In genomic region chr12:42790761-42791151, GRCh38 we compare ENCODE assay signal across 13 cellular contexts.
A peak's percentile ranks its signal among the peaks of the same experiment; 100 is the strongest.
DNase-seq lines count a peak whose midpoint lies in the region; FAIRE-seq and TF ChIP-seq lines count a peak whose summit lies in the region.
"Had no signal": no experiment of that assay in that cellular context is flagged by ENCODE, and none has a peak within 500 bp of the region (broad histone marks: within the 10 kb centered on the region; RNA-seq: fewer than 3 reads in every experiment).

No MANE protein-coding gene starts in this region.

- H3K4me3 ChIP-seq in HUES48 (ENCODE audit: low read depth, low read length) (no peak overlapping the region), astrocyte (ENCODE audit: insufficient read depth, low read depth, low read length) (no peak overlapping the region), small intestine (ENCODE audit: low read depth in 1 of 2, low read length in 2 of 2) (no peak overlapping the region)
- H3K4me3 ChIP-seq: BLaER1 treated with 17β-estradiol and CSF1 and Interleukin-3, amounts not matched to agents 10 nM and 100 nM; GM23338 had no signal

- H3K9me3 Mint-ChIP-seq in astrocyte (ENCODE audit: unreplicated experiment) = no peaks in the 10 kb centered on the region
- H3K9me3 Mint-ChIP-seq: GM23338 had no signal

- no peak overlapping the region for H2AFZ ChIP-seq in astrocyte (ENCODE audit: low read depth, low read length)
- H2AFZ ChIP-seq: GM23338 had no signal

- no peak overlapping the region for H3K4me3 Mint-ChIP-seq in astrocyte (ENCODE audit: unreplicated experiment)
- H3K4me3 Mint-ChIP-seq: GM23338 had no signal

- no peaks in the 10 kb centered on the region for H3K9me3 ChIP-seq in HUES48 (ENCODE audit: control insufficient read depth, insufficient read depth, low read length)
- H3K9me3 ChIP-seq in astrocyte (ENCODE audit: insufficient read depth, low read depth, low read length) = no peaks in the 10 kb centered on the region
- no peaks in the 10 kb centered on the region for H3K9me3 ChIP-seq in small intestine (ENCODE audit: control insufficient read depth, low read depth)
- H3K9me3 ChIP-seq: BLaER1 treated with 17β-estradiol and CSF1 and Interleukin-3, amounts not matched to agents 10 nM and 100 nM had no signal

- no peaks in the 10 kb centered on the region for H4K20me1 ChIP-seq in astrocyte (ENCODE audit: insufficient read depth, low read length)
- H4K20me1 ChIP-seq: BLaER1 treated with 17β-estradiol and CSF1 and Interleukin-3, amounts not matched to agents 10 nM and 100 nM had no signal

- H3K27ac ChIP-seq in HUES48 (ENCODE audit: low read depth, low read length) (peak overlapping the region; percentile 9), astrocyte (ENCODE audit: low read depth, low read length) (peak overlapping the region; percentile 29), small intestine (ENCODE audit: low read depth in 1 of 2, low read length in 1 of 2) (no peak overlapping the region), caudate nucleus (ENCODE audit: low read depth, low read length) (no peak overlapping the region)
- H3K27ac ChIP-seq: BLaER1 treated with 17β-estradiol and CSF1 and Interleukin-3, amounts not matched to agents 10 nM and 100 nM had no signal

- H3K36me3 ChIP-seq in HUES48 (ENCODE audit: control insufficient read depth, insufficient read depth, low read length) = no peaks in the 10 kb centered on the region
- no peaks in the 10 kb centered on the region for H3K36me3 ChIP-seq in astrocyte (ENCODE audit: insufficient read depth, low read length)
- H3K36me3 ChIP-seq in small intestine (ENCODE audit: control insufficient read depth in 2 of 2, insufficient read depth in 2 of 2, low read length in 2 of 2) = no peaks in the 10 kb centered on the region
- H3K36me3 ChIP-seq: BLaER1 treated with 17β-estradiol and CSF1 and Interleukin-3, amounts not matched to agents 10 nM and 100 nM had no signal

- H3K27me3 Mint-ChIP-seq in astrocyte (ENCODE audit: low read depth, unreplicated experiment) = no peaks in the 10 kb centered on the region

- H3K4me1 Mint-ChIP-seq in astrocyte (ENCODE audit: low read depth, unreplicated experiment) = peaks cover 45% of the 10 kb centered on the region

- H3K79me2 ChIP-seq in astrocyte (ENCODE audit: insufficient read depth, low read length) = no peaks in the 10 kb centered on the region

- FAIRE-seq in astrocyte (lab: Jason Lieb, UNC) (peak; percentile 77), small intestine (lab: Jason Lieb, UNC) (no peak)
- FAIRE-seq: TTC549 had no signal

- no peak overlapping the region for H3K9ac ChIP-seq in HUES48 (ENCODE audit: low read depth, low read length)
- no peak overlapping the region for H3K9ac ChIP-seq in astrocyte (ENCODE audit: low read length)
- H3K9ac ChIP-seq: BLaER1 treated with 17β-estradiol and CSF1 and Interleukin-3, amounts not matched to agents 10 nM and 100 nM had no signal

- H3K4me2 ChIP-seq in astrocyte (ENCODE audit: low read length) = peak overlapping the region; percentile 48
- H3K4me2 ChIP-seq: BLaER1 treated with 17β-estradiol and CSF1 and Interleukin-3, amounts not matched to agents 10 nM and 100 nM; GM23338 had no signal

- peak overlapping the region; percentile 56 for H3K27ac Mint-ChIP-seq in astrocyte (ENCODE audit: unreplicated experiment)
- H3K27ac Mint-ChIP-seq: GM23338 had no signal

- peak; percentile 56 for DNase-seq in AG20443 (ENCODE audit: low spot score)
- peak; percentile 98 for DNase-seq in astrocyte (ENCODE audit: low read depth)
- DNase-seq in islet precursor cell = peak; percentile 97
- no peak for DNase-seq in small intestine
- no peak for DNase-seq in caudate nucleus (lab: John Stamatoyannopoulos, UW)
- no peak for DNase-seq in occipital lobe (lab: John Stamatoyannopoulos, UW)
- no peak for DNase-seq in C1 segment of cervical spinal cord (lab: John Stamatoyannopoulos, UW)
- DNase-seq: effector CD8-positive, alpha-beta T cell; stimulated activated naive CD4-positive, alpha-beta T cell treated with Interleukin-2 at 50 U/mL for 16 hours had no signal

- no peaks in the 10 kb centered on the region for H3K36me3 Mint-ChIP-seq in astrocyte (ENCODE audit: low read depth, unreplicated experiment)

- H3K27me3 ChIP-seq in HUES48 (ENCODE audit: control insufficient read depth, insufficient read depth, low read length) = no peaks in the 10 kb centered on the region
- no peaks in the 10 kb centered on the region for H3K27me3 ChIP-seq in astrocyte (ENCODE audit: insufficient read depth, low read length)
- H3K27me3 ChIP-seq in small intestine (ENCODE audit: control insufficient read depth in 2 of 2, insufficient read depth in 2 of 2, low read length in 2 of 2) = no peaks in the 10 kb centered on the region
- H3K27me3 ChIP-seq: BLaER1 treated with 17β-estradiol and CSF1 and Interleukin-3, amounts not matched to agents 10 nM and 100 nM had no signal

- no peak for TF ChIP-seq CTCF in astrocyte (IDR thresholded peaks at IDR 0.05; ENCODE audit: insufficient read depth, low read depth, low read length)

- H3K4me1 ChIP-seq in HUES48 (ENCODE audit: control insufficient read depth, insufficient read depth, low read length) = no peaks in the 10 kb centered on the region
- H3K4me1 ChIP-seq in astrocyte (ENCODE audit: insufficient read depth, low read length) = peaks cover 26% of the 10 kb centered on the region
- no peaks in the 10 kb centered on the region for H3K4me1 ChIP-seq in small intestine (ENCODE audit: control insufficient read depth in 2 of 2, insufficient read depth in 1 of 2, low read depth in 1 of 2, low read length in 1 of 2)
- H3K4me1 ChIP-seq: BLaER1 treated with 17β-estradiol and CSF1 and Interleukin-3, amounts not matched to agents 10 nM and 100 nM had no signal

Comparison
In these comparisons a context has a peak if more than half of its experiments do, and no peak if none do; other contexts are left out.
1. DNase-seq: peak in AG20443 (single experiment), astrocyte (single experiment) and islet precursor cell (single experiment); none in small intestine (single experiment), caudate nucleus (0 of 61), occipital lobe (single experiment) and C1 segment of cervical spinal cord (0 of 14).
2. H3K27ac ChIP-seq: peak in HUES48 (single experiment) and astrocyte (single experiment); none in small intestine (0 of 2) and caudate nucleus (single experiment).